ENCODE assay signal across 12 cellular contexts in genomic region chr15:31331389-31331788, GRCh38. TPM values are rescaled to one million over a fixed set of nuclear protein-coding genes. Genes with fewer than 3 reads are reported as not detected.
DNase-seq lines count a peak whose midpoint lies in the region; ATAC-seq and TF ChIP-seq lines count a peak whose summit lies in the region.
"Had no signal": no experiment of that assay in that cellular context is flagged by ENCODE, and none has a peak within 500 bp of the region (broad histone marks: within the 10 kb centered on the region; RNA-seq: fewer than 3 reads in every experiment).

No MANE protein-coding gene starts in this region.

- H3K4me1 ChIP-seq in breast epithelium (peaks cover 7 to 9% of the 10 kb centered on the region in 2 donors), gastroesophageal sphincter (peaks cover 13 to 82% (median 38%) of the 10 kb centered on the region in 3 donors), thyroid gland (peaks cover 68 to 73% of the 10 kb centered on the region in 2 donors), mesendoderm (ENCODE audit: control insufficient read depth, low read depth, low read length) (no peaks in the 10 kb centered on the region), psoas muscle (peaks cover 58% of the 10 kb centered on the region)

- no peaks in the 10 kb centered on the region for H3K9me3 ChIP-seq in breast epithelium
- no peaks in the 10 kb centered on the region for H3K9me3 ChIP-seq in gastroesophageal sphincter
- H3K9me3 ChIP-seq in thyroid gland, result no peaks in the 10 kb centered on the region
- H3K9me3 ChIP-seq in psoas muscle, result no peaks in the 10 kb centered on the region

- H3K36me3 Mint-ChIP-seq in MCF 10A (ENCODE audit: insufficient read depth, unreplicated experiment) (peaks cover 21% of the 10 kb centered on the region), T-cell (peaks cover 22% of the 10 kb centered on the region)

- DNase-seq in MCF 10A (ENCODE audit: unreplicated experiment) (no peak), breast epithelium (ENCODE audit: low spot score in 2 of 2) (no peak), T-cell (no peak), thyroid gland (no peak), mesendoderm (no peak), psoas muscle (no peak)
- DNase-seq: activated gamma-delta T cell treated with Interleukin-2 at 50 U/mL for 16 hours, foreskin melanocyte, WERI-Rb-1 had no signal

- H3K79me2 ChIP-seq in mesendoderm (ENCODE audit: control insufficient read depth, insufficient read depth, low read length), result peaks cover 34% of the 10 kb centered on the region

- POLR2A ChIA-PET in MCF 10A (lab: Yijun Ruan, JAX), result no interaction called here
- POLR2A ChIA-PET in T-cell (lab: Charles Lee), result no interaction called here

- no peak overlapping the region for H3K27ac ChIP-seq in breast epithelium
- H3K27ac ChIP-seq in gastroesophageal sphincter, result peak overlapping the region in 3 of 4 donors; percentile 100
- H3K27ac ChIP-seq in thyroid gland, result peak overlapping the region; percentile 95 to 100 (median 100)
- no peak overlapping the region for H3K27ac ChIP-seq in mesendoderm (ENCODE audit: low read depth, low read length)
- no peak overlapping the region for H3K27ac ChIP-seq in psoas muscle
- H3K27ac ChIP-seq: WERI-Rb-1 had no signal

- H3K9ac ChIP-seq in mesendoderm (ENCODE audit: low read length), result no peak overlapping the region

- no peak for TF ChIP-seq EP300 in gastroesophageal sphincter (IDR thresholded peaks at IDR 0.05)

- H3K23ac ChIP-seq in mesendoderm (ENCODE audit: low read length), result no peak overlapping the region

- no peak overlapping the region for H3K18ac ChIP-seq in mesendoderm (ENCODE audit: low read length)

- H3K27me3 ChIP-seq in breast epithelium, result no peaks in the 10 kb centered on the region
- no peaks in the 10 kb centered on the region for H3K27me3 ChIP-seq in gastroesophageal sphincter
- no peaks in the 10 kb centered on the region for H3K27me3 ChIP-seq in thyroid gland
- no peaks in the 10 kb centered on the region for H3K27me3 ChIP-seq in mesendoderm (ENCODE audit: insufficient read depth, low read length, poor library complexity)
- H3K27me3 ChIP-seq in psoas muscle (ENCODE audit: insufficient read depth in 3 of 3, low read length in 2 of 3), result no peaks in the 10 kb centered on the region

- H3K9me3 Mint-ChIP-seq in MCF 10A (ENCODE audit: unreplicated experiment) (no peaks in the 10 kb centered on the region), T-cell (no peaks in the 10 kb centered on the region)

- no peak overlapping the region for H2BK15ac ChIP-seq in mesendoderm (replicated peaks; ENCODE audit: low read depth)

- no peak overlapping the region for H3K56ac ChIP-seq in mesendoderm (ENCODE audit: low read length)

- no peak overlapping the region for H3K4me3 Mint-ChIP-seq in MCF 10A (ENCODE audit: unreplicated experiment)
- H3K4me3 Mint-ChIP-seq in T-cell, result peak overlapping the region; percentile 94 to 99 (median 96)

- TF ChIP-seq CTCF in MCF 10A (IDR thresholded peaks at IDR 0.05; ENCODE audit: unreplicated experiment), result no peak
- TF ChIP-seq CTCF in breast epithelium (IDR thresholded peaks at IDR 0.05), result no peak
- no peak for TF ChIP-seq CTCF in gastroesophageal sphincter (IDR thresholded peaks at IDR 0.05)
- TF ChIP-seq CTCF in thyroid gland (IDR thresholded peaks at IDR 0.05), result no peak
- TF ChIP-seq CTCF in psoas muscle (IDR thresholded peaks at IDR 0.05), result no peak

- no peaks in the 10 kb centered on the region for H3K27me3 Mint-ChIP-seq in MCF 10A (ENCODE audit: insufficient read depth, unreplicated experiment)
- no peaks in the 10 kb centered on the region for H3K27me3 Mint-ChIP-seq in T-cell

- no peak overlapping the region for H4K5ac ChIP-seq in mesendoderm (ENCODE audit: low read length)

- peak overlapping the region; percentile 54 for H3K27ac Mint-ChIP-seq in MCF 10A (ENCODE audit: low read depth, unreplicated experiment)
- peak overlapping the region; percentile 94 to 99 for H3K27ac Mint-ChIP-seq in T-cell

- H3K4me1 Mint-ChIP-seq in MCF 10A (ENCODE audit: insufficient read depth, unreplicated experiment) (peaks cover 32% of the 10 kb centered on the region), T-cell (peaks cover 73 to 78% (median 77%) of the 10 kb centered on the region in 3 donors)

- H2BK120ac ChIP-seq in mesendoderm (ENCODE audit: low read depth, low read length), result no peak overlapping the region

- ATAC-seq in T-cell (replicated peaks in 1 of 4) (no peak), gastroesophageal sphincter (no peak), psoas muscle (no peak), HG03139 (IDR thresholded peaks at IDR 0.05; ENCODE audit: unreplicated experiment) (no peak)

- no peak for TF ChIP-seq POLR2A in breast epithelium (IDR thresholded peaks at IDR 0.05)
- no peak for TF ChIP-seq POLR2A in gastroesophageal sphincter (IDR thresholded peaks at IDR 0.05)
- TF ChIP-seq POLR2A in thyroid gland (IDR thresholded peaks at IDR 0.05), result no peak

- intact Hi-C loops in MCF 10A (cut with micrococcal nuclease) (no loop called here), breast epithelium (cut with DNase I; ENCODE audit: low total_unique reads) (no loop called here), thyroid gland (cut with DNase I) (loop anchor here (5.0 kb wide), 1 partner anchor 61 kb away; no protein-coding TSS in a partner anchor), psoas muscle (cut with DNase I) (no loop called here)

- H3K36me3 ChIP-seq in breast epithelium (no peaks in the 10 kb centered on the region), gastroesophageal sphincter (peaks cover 0 to 4% of the 10 kb centered on the region in 2 donors), thyroid gland (no peaks in the 10 kb centered on the region), mesendoderm (ENCODE audit: control insufficient read depth, insufficient read depth, low read length) (no peaks in the 10 kb centered on the region), psoas muscle (ENCODE audit: insufficient read depth in 1 of 2, low read depth in 1 of 2) (no peaks in the 10 kb centered on the region)
- H3K36me3 ChIP-seq: WERI-Rb-1 had no signal

- BruUV-seq in MCF 10A (replicated peaks; lab: Mats Ljungman, UMichigan), result no TSS peak

- no peak overlapping the region for H3K4ac ChIP-seq in mesendoderm (ENCODE audit: low read depth, low read length)

- CTCF ChIA-PET in MCF 10A (lab: Yijun Ruan, JAX) (interaction anchor here (2.1 kb wide), 1 partner anchor 157 kb away, joined by 7 read pairs; no protein-coding TSS in a partner anchor), T-cell (lab: Charles Lee) (no interaction called here)

- no peak overlapping the region for H2BK5ac ChIP-seq in mesendoderm (ENCODE audit: low read length)

- H4K8ac ChIP-seq in mesendoderm (ENCODE audit: low read depth, low read length), result no peak overlapping the region

- 82% methylated on average over 2 of the region's 5 CpGs; no CpG with 5 or more reads in 1 of the 2 donors for WGBS in gastroesophageal sphincter (ENCODE audit: low coverage in 1 of 2), 2 donors
- whole genome bisulfite sequencing in thyroid gland, 2 donors, result 78 to 91% methylated on average over 5 of the region's 5 CpGs
- no CpG with 5 or more reads among the region's 5 CpGs for whole genome bisulfite sequencing in mesendoderm (ENCODE audit: extremely low coverage, insufficient coverage, low lambda C conversion rate)
- WGBS in psoas muscle, 3 donors, result 83 to 89% (median 83%) methylated on average over 5 of the region's 5 CpGs

- no peak overlapping the region for H3K4me2 ChIP-seq in mesendoderm (ENCODE audit: low read length)

- no peak overlapping the region for H2AK5ac ChIP-seq in mesendoderm (ENCODE audit: low read length)

- H3K79me1 ChIP-seq in mesendoderm (ENCODE audit: low read length), result peaks cover 34% of the 10 kb centered on the region

- no peak overlapping the region for H3K4me3 ChIP-seq in breast epithelium
- no peak overlapping the region for H3K4me3 ChIP-seq in gastroesophageal sphincter
- no peak overlapping the region for H3K4me3 ChIP-seq in thyroid gland (replicated peaks in 1 of 3)
- H3K4me3 ChIP-seq in mesendoderm (ENCODE audit: low read length), result no peak overlapping the region
- H3K4me3 ChIP-seq in psoas muscle, result no peak overlapping the region
- H3K4me3 ChIP-seq: smooth muscle cell had no signal

RNA-seq across cellular contexts. Expression of gene KLF13, which starts 4.8 kb away (rescaled TPM):
- total RNA-seq in MCF 10A (2022), result 83.1 and 110 TPM in 2 replicates
- total RNA-seq in breast epithelium, result 10 to 100 TPM; 26.3 to 52.2 (median 28.2) TPM
- 100 to 1,000 TPM; 218 to 327 (median 288) TPM for total RNA-seq in T-cell
- total RNA-seq in gastroesophageal sphincter, result 100 to 1,000 TPM in 1 of 4 donors, 10 to 100 TPM in 3; 49.7 to 106 (median 76.1) TPM
- total RNA-seq in thyroid gland, result 100 to 1,000 TPM in 2 of 4 donors, 10 to 100 TPM in 2; 84.0 to 117 (median 97.6) TPM
- 28.4 TPM for polyA plus RNA-seq in mesendoderm (2013, experiment 1 of 2)
- polyA plus RNA-seq in mesendoderm (2013, experiment 2 of 2), result 29.2 TPM
- total RNA-seq in psoas muscle, result 10 to 100 TPM; 11.9 to 45.6 (median 25.2) TPM
- 10 to 100 TPM; 14.5 to 29.0 (median 20.4) TPM for polyA plus RNA-seq in psoas muscle

Comparison
In these comparisons a context has a peak if more than half of its experiments do, and no peak if none do; other contexts are left out.
1. H3K27ac ChIP-seq: peak in gastroesophageal sphincter (3 of 4) and thyroid gland (3 of 3); none in breast epithelium (0 of 2), mesendoderm (single experiment) and psoas muscle (single experiment).